ENCODE assay signal across 9 cellular contexts in genomic region chrX:19743386-19743785, GRCh38.
DNase-seq lines count a peak whose midpoint lies in the region; ATAC-seq lines count a peak whose summit lies in the region.
"Had no signal": no experiment of that assay in that cellular context is flagged by ENCODE, and none has a peak within 500 bp of the region (broad histone marks: within the 10 kb centered on the region; RNA-seq: fewer than 3 reads in every experiment).

No MANE protein-coding gene starts in this region.

- no peaks in the 10 kb centered on the region for H3K27me3 Mint-ChIP-seq in activated CD4-positive, alpha-beta T cell treated with anti-CD3 and anti-CD28 coated beads, Interleukin-2, amount 10 ng/mL, durations not matched to agents 7 days and 5 days
- no peaks in the 10 kb centered on the region for H3K27me3 Mint-ChIP-seq in IgD-negative memory B cell
- H3K27me3 Mint-ChIP-seq in stimulated activated memory B cell treated with anti-CD40 and anti-IgM and Interleukin-4, amounts not matched to agents 10 μg/mL and 1 μg/mL and 100 μg/mL, for 72 hours: no peaks in the 10 kb centered on the region

- H3K27ac Mint-ChIP-seq in activated CD4-positive, alpha-beta T cell treated with anti-CD3 and anti-CD28 coated beads, Interleukin-2, amount 10 ng/mL, durations not matched to agents 7 days and 5 days: peak overlapping the region; percentile 69
- peak overlapping the region; percentile 74 to 84 (median 81) for H3K27ac Mint-ChIP-seq in IgD-negative memory B cell
- H3K27ac Mint-ChIP-seq in stimulated activated memory B cell treated with anti-CD40 and anti-IgM and Interleukin-4, amounts not matched to agents 10 μg/mL and 1 μg/mL and 100 μg/mL, for 72 hours: peak overlapping the region; percentile 94

- ATAC-seq in GM21786 (IDR thresholded peaks at IDR 0.05; ENCODE audit: unreplicated experiment): peak; percentile 50
- peak; percentile 81 for ATAC-seq in stimulated activated memory B cell treated with anti-CD40 and anti-IgM and Interleukin-4, amounts not matched to agents 10 μg/mL and 1 μg/mL and 100 μg/mL, for 72 hours

- CTCF ChIA-PET in activated CD4-positive, alpha-beta T cell treated with anti-CD3 and anti-CD28 coated beads, Interleukin-2, amount 10 ng/mL, durations not matched to agents 7 days and 5 days (lab: Charles Lee): interaction anchor here (0.9 kb wide), 1 partner anchor 102 kb away, joined by 3 read pairs; no protein-coding TSS in a partner anchor

- H3K9me3 Mint-ChIP-seq in activated CD4-positive, alpha-beta T cell treated with anti-CD3 and anti-CD28 coated beads, Interleukin-2, amount 10 ng/mL, durations not matched to agents 7 days and 5 days: peaks cover 3% of the 10 kb centered on the region
- no peaks in the 10 kb centered on the region for H3K9me3 Mint-ChIP-seq in IgD-negative memory B cell
- no peaks in the 10 kb centered on the region for H3K9me3 Mint-ChIP-seq in stimulated activated memory B cell treated with anti-CD40 and anti-IgM and Interleukin-4, amounts not matched to agents 10 μg/mL and 1 μg/mL and 100 μg/mL, for 72 hours

- peaks cover 85% of the 10 kb centered on the region for H3K4me1 Mint-ChIP-seq in activated CD4-positive, alpha-beta T cell treated with anti-CD3 and anti-CD28 coated beads, Interleukin-2, amount 10 ng/mL, durations not matched to agents 7 days and 5 days
- peaks cover 24 to 59% (median 56%) of the 10 kb centered on the region in 3 donors for H3K4me1 Mint-ChIP-seq in IgD-negative memory B cell
- peaks cover 73% of the 10 kb centered on the region for H3K4me1 Mint-ChIP-seq in stimulated activated memory B cell treated with anti-CD40 and anti-IgM and Interleukin-4, amounts not matched to agents 10 μg/mL and 1 μg/mL and 100 μg/mL, for 72 hours

- POLR2A ChIA-PET in activated CD4-positive, alpha-beta T cell treated with anti-CD3 and anti-CD28 coated beads, Interleukin-2, amount 10 ng/mL, durations not matched to agents 7 days and 5 days (lab: Charles Lee): interaction anchor here (0.7 kb wide), 1 partner anchor 9 kb away, joined by 5 read pairs; no protein-coding TSS in a partner anchor

- H3K36me3 Mint-ChIP-seq in activated CD4-positive, alpha-beta T cell treated with anti-CD3 and anti-CD28 coated beads, Interleukin-2, amount 10 ng/mL, durations not matched to agents 7 days and 5 days (ENCODE audit: low read depth): peaks cover 60% of the 10 kb centered on the region
- H3K36me3 Mint-ChIP-seq in IgD-negative memory B cell: no peaks in the 10 kb centered on the region
- H3K36me3 Mint-ChIP-seq in stimulated activated memory B cell treated with anti-CD40 and anti-IgM and Interleukin-4, amounts not matched to agents 10 μg/mL and 1 μg/mL and 100 μg/mL, for 72 hours: peaks cover 36% of the 10 kb centered on the region

- no peak for DNase-seq in activated CD4-positive, alpha-beta T cell treated with anti-CD3 and anti-CD28 coated beads, Interleukin-2, amount 10 ng/mL, durations not matched to agents 7 days and 5 days
- no peak for DNase-seq in activated CD4-positive, alpha-beta T cell treated with anti-CD3 and anti-CD28 coated beads, Interleukin-2, amount 50 U/mL, for 4 hours
- no peak for DNase-seq in Kasumi-1 (lab: John Stamatoyannopoulos, UW)
- DNase-seq in NCI-H526 treated with DMSO at 0.1 percent for 48 hours (lab: John Stamatoyannopoulos, UW): no peak
- DNase-seq in OCI-M1 (lab: John Stamatoyannopoulos, UW): no peak
- DNase-seq: KG1 had no signal

- H3K4me3 Mint-ChIP-seq in activated CD4-positive, alpha-beta T cell treated with anti-CD3 and anti-CD28 coated beads, Interleukin-2, amount 10 ng/mL, durations not matched to agents 7 days and 5 days: no peak overlapping the region
- peak overlapping the region in 2 of 4 donors; percentile 5 to 42 for H3K4me3 Mint-ChIP-seq in IgD-negative memory B cell
- peak overlapping the region; percentile 62 for H3K4me3 Mint-ChIP-seq in stimulated activated memory B cell treated with anti-CD40 and anti-IgM and Interleukin-4, amounts not matched to agents 10 μg/mL and 1 μg/mL and 100 μg/mL, for 72 hours
